6 cellular contexts compared by ENCODE assay signal in the genomic region with DNA sequence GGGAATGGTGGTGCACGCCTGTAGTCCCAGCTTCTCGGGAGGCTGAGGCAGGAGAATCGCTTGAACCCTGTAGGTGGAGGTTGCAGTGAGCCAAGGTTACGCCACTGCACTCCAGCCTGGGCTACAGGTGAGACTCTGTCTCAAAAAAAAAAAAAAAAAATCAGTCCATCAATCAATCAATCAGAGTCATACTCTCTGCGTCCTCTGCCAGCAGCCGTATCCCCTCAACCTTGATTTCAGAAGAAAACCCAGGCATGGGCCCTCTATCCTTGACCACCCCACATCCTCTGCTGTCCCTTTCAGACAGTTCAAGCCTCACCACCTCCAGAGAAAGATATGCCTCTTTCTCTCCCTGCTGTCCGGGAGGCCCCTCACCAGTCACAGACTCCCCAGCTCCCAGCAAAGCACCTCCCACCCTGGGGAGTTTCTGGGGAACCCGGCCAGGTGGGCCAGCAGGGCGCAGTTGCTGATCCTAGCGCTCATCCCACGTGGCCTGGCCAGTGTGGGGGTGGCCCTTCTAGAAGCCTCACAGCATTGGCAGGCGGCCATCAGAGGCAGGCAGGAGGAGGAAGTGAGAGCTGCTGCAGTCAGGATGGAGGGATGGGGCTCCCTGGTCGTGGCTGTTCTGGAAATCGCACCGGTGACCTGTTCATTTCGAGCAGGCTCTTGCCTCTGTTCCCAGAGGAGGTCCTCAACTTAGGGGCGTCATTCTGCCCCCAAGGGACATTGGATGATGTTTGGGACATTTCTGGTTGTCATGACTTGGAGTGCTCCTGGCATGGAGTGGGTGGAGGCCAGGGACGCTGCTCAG. TPM values are rescaled to one million over a fixed set of nuclear protein-coding genes. Genes with fewer than 3 reads are reported as not detected.
DNase-seq lines count a peak whose midpoint lies in the region; ATAC-seq and TF ChIP-seq lines count a peak whose summit lies in the region.

No MANE protein-coding gene starts in this region.

- TF ChIP-seq CTCF in RWPE2 (IDR thresholded peaks at IDR 0.05; ENCODE audit: poor library complexity, severe bottlenecking) = no peak
- no peak for TF ChIP-seq CTCF in testis (IDR thresholded peaks at IDR 0.05)

- intact Hi-C loops in Right ventricle myocardium superior (cut with DNase I) = no loop called here
- intact Hi-C loops in testis (cut with DNase I; ENCODE audit: low total_unique reads) = no loop called here

- DNase-seq in RWPE2 (ENCODE audit: low spot score) (peak; percentile 61), Right ventricle myocardium superior (peak; percentile 95), testis (peak; percentile 93), dedifferentiated amniotic fluid mesenchymal stem cell (ENCODE audit: extremely low spot score) (no peak)

- H3K4me1 ChIP-seq in RWPE2 (ENCODE audit: insufficient read depth, poor library complexity, severe bottlenecking) = peaks cover 4% of the 10 kb centered on the region
- peaks cover 5% of the 10 kb centered on the region for H3K4me1 ChIP-seq in testis

- WGBS in testis, 2 donors = 51 to 57% methylated on average over 16 to 18 of the region's 18 CpGs

- H3K9me3 ChIP-seq in RWPE2 (ENCODE audit: severe bottlenecking) (no peaks in the 10 kb centered on the region), testis (no peaks in the 10 kb centered on the region)

- H3K27me3 ChIP-seq in RWPE2 (ENCODE audit: insufficient read depth, poor library complexity, severe bottlenecking) (no peaks in the 10 kb centered on the region), testis (no peaks in the 10 kb centered on the region)

- H3K27ac ChIP-seq in RWPE2 (ENCODE audit: poor library complexity, severe bottlenecking) (no peak overlapping the region), testis (peak overlapping the region in 1 of 2 donors; percentile 59)

- ATAC-seq in GM21367 (IDR thresholded peaks at IDR 0.05; ENCODE audit: unreplicated experiment) = peak; percentile 32
- ATAC-seq in RWPE2 (ENCODE audit: low read depth) = no peak
- ATAC-seq in Right ventricle myocardium superior (ENCODE audit: poor library complexity) = peak; percentile 14
- no peak for ATAC-seq in HG03159 (IDR thresholded peaks at IDR 0.05; ENCODE audit: unreplicated experiment)

- H3K36me3 ChIP-seq in RWPE2 (ENCODE audit: low read depth) = peaks cover 11% of the 10 kb centered on the region
- no peaks in the 10 kb centered on the region for H3K36me3 ChIP-seq in testis (ENCODE audit: low read depth, missing control alignments)

- H3K4me3 ChIP-seq in RWPE2 (ENCODE audit: severe bottlenecking) (no peak overlapping the region), testis (no peak overlapping the region)

- no peak for TF ChIP-seq POLR2A in testis (IDR thresholded peaks at IDR 0.05)

RNA-seq across cellular contexts. Expression of gene JSRP1, which starts 10.2 kb away (rescaled TPM):
- total RNA-seq in Right ventricle myocardium superior (0.35 TPM), testis (1 to 10 TPM; 2.2 to 2.6 TPM)
- polyA plus RNA-seq in testis (ENCODE audit: insufficient read depth, low read depth, low replicate concordance) = 4.6 TPM

RNA-seq across cellular contexts. Expression of gene PEAK3, which starts 15.6 kb away (rescaled TPM):
- total RNA-seq in Right ventricle myocardium superior = 0.70 TPM
- total RNA-seq in testis = under 1 TPM; 0.37 to 0.55 TPM
- 0.16 TPM for polyA plus RNA-seq in testis (ENCODE audit: insufficient read depth, low read depth, low replicate concordance)

RNA-seq across cellular contexts. Expression of gene AMH, which starts 17.3 kb away (rescaled TPM):
- 0.24 TPM for total RNA-seq in Right ventricle myocardium superior
- total RNA-seq in testis = 100 to 1,000 TPM; 180 to 268 TPM
- 50.8 TPM for polyA plus RNA-seq in testis (ENCODE audit: insufficient read depth, low read depth, low replicate concordance)

RNA-seq across cellular contexts. Expression of gene SF3A2, which starts 29.8 kb away (rescaled TPM):
- total RNA-seq in Right ventricle myocardium superior (30.0 TPM), testis (100 to 1,000 TPM; 102 to 122 TPM)
- 117 TPM for polyA plus RNA-seq in testis (ENCODE audit: insufficient read depth, low read depth, low replicate concordance)

RNA-seq across cellular contexts. Expression of gene PLEKHJ1, which starts 30.3 kb away (rescaled TPM):
- total RNA-seq in Right ventricle myocardium superior = 59.6 TPM
- total RNA-seq in testis = 100 to 1,000 TPM; 126 to 153 TPM
- polyA plus RNA-seq in testis (ENCODE audit: insufficient read depth, low read depth, low replicate concordance) = 111 TPM

Comparison
In these comparisons a context has a peak if more than half of its experiments do, and no peak if none do; other contexts are left out.
1. ATAC-seq: peak in GM21367 (single experiment) and Right ventricle myocardium superior (single experiment); none in RWPE2 (single experiment) and HG03159 (single experiment).
2. RNA of gene AMH, which starts 17.3 kb away (total RNA-seq): 180 to 268 TPM in testis; 0.24 TPM in Right ventricle myocardium superior (single experiment); every median in the first group is over 100 times any median in the second.